19 cellular contexts compared by ENCODE assay signal in the genomic region with DNA sequence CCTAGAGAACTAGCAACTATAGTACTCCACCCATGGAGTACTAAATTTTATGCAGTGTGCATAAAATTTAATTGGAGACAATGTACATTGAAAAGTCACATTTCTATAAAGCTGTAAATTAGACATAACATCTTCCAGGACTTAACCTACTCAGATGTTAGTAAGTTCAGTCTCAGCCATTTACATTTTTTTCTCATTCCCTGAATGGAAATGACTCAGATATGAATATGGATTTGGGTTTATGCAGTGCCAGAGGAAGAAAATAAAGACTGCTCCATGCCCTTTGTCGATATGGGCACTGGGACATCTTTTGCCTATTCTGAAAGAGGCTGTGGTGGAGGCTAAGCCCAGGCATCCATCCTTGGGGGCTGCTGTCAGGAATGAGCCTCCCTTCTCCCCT.
A peak's percentile ranks its signal among the peaks of the same experiment; 100 is the strongest.
DNase-seq lines count a peak whose midpoint lies in the region; ATAC-seq and TF ChIP-seq lines count a peak whose summit lies in the region.
"Had no signal": no experiment of that assay in that cellular context is flagged by ENCODE, and none has a peak within 500 bp of the region (broad histone marks: within the 10 kb centered on the region; RNA-seq: fewer than 3 reads in every experiment).

No MANE protein-coding gene starts in this region.

- no peaks in the 10 kb centered on the region for H3K27me3 ChIP-seq in GM23338 (ENCODE audit: insufficient read depth)
- no peaks in the 10 kb centered on the region for H3K27me3 ChIP-seq in PC-3 (ENCODE audit: low read length)
- H3K27me3 ChIP-seq: BLaER1 had no signal

- H3F3A ChIP-seq in GM23338 (replicated peaks; ENCODE audit: low read depth) (no peaks in the 10 kb centered on the region), PC-3 (ENCODE audit: low read length, unreplicated experiment) (no peaks in the 10 kb centered on the region)

- no peaks in the 10 kb centered on the region for H3K27me3 Mint-ChIP-seq in GM23338 (ENCODE audit: insufficient read depth, low read depth, poor library complexity)
- H3K27me3 Mint-ChIP-seq: CD4-positive, alpha-beta memory T cell; IgD-negative memory B cell had no signal

- no peaks in the 10 kb centered on the region for H3K9me2 ChIP-seq in GM23338 (ENCODE audit: insufficient read depth)
- H3K9me2 ChIP-seq in PC-3 (replicated peaks; ENCODE audit: low read length): no peaks in the 10 kb centered on the region

- CTCF ChIA-PET in PC-3 (lab: Charles Lee): no interaction called here

- H3K4me3 ChIP-seq in GM23338 (no peak overlapping the region), PC-3 (ENCODE audit: low read length) (no peak overlapping the region), fibroblast of mammary gland (ENCODE audit: control insufficient read depth, low read depth, low read length) (no peak overlapping the region)
- H3K4me3 ChIP-seq: BLaER1 had no signal

- no peaks in the 10 kb centered on the region for H3K36me3 ChIP-seq in GM23338 (ENCODE audit: insufficient read depth)
- no peaks in the 10 kb centered on the region for H3K36me3 ChIP-seq in PC-3 (ENCODE audit: low read depth, low read length)
- H3K36me3 ChIP-seq: BLaER1 had no signal

- H3K4me2 ChIP-seq in GM23338 (no peak overlapping the region), PC-3 (ENCODE audit: low read length) (0 out of 2 replicates have a peak overlapping the region, but pooled peaks have one; percentile 0)
- H3K4me2 ChIP-seq: BLaER1 had no signal

- H3K4me3 Mint-ChIP-seq in GM23338: no peak overlapping the region
- H3K4me3 Mint-ChIP-seq: CD14-positive monocyte; CD4-positive, alpha-beta memory T cell; HFFc6; IgD-negative memory B cell had no signal

- no peaks in the 10 kb centered on the region for H3K4me1 ChIP-seq in GM23338 (ENCODE audit: insufficient read depth)
- H3K4me1 ChIP-seq in PC-3 (ENCODE audit: insufficient read depth, low read length): peaks cover 27% of the 10 kb centered on the region
- H3K4me1 ChIP-seq: BLaER1 had no signal

- ATAC-seq in GM23338 (no peak), PC-3 (peak; percentile 21), HG02981 (IDR thresholded peaks at IDR 0.05; ENCODE audit: unreplicated experiment) (no peak)
- ATAC-seq: HCT116 had no signal

- intact Hi-C loops in PC-3 (cut with micrococcal nuclease): loop anchor here (10.0 kb wide), 1 partner anchor 724 kb away; no protein-coding TSS in a partner anchor

- H3K36me3 Mint-ChIP-seq in GM23338 (ENCODE audit: low read depth): no peaks in the 10 kb centered on the region
- H3K36me3 Mint-ChIP-seq: CD14-positive monocyte; CD4-positive, alpha-beta memory T cell; IgD-negative memory B cell had no signal

- H2AFZ ChIP-seq in GM23338 (0 out of 2 replicates have a peak overlapping the region, but pooled peaks have one; percentile 69), PC-3 (ENCODE audit: low read length) (peak overlapping the region; percentile 10)

- POLR2A ChIA-PET in PC-3 (lab: Charles Lee; ENCODE audit: unreplicated experiment): no interaction called here

- H3K4me1 Mint-ChIP-seq in GM23338: no peaks in the 10 kb centered on the region
- H3K4me1 Mint-ChIP-seq: CD14-positive monocyte; CD4-positive, alpha-beta memory T cell; IgD-negative memory B cell had no signal

- no peaks in the 10 kb centered on the region for H3K79me2 ChIP-seq in GM23338 (replicated peaks; ENCODE audit: insufficient read depth)
- H3K79me2 ChIP-seq in PC-3 (ENCODE audit: low read length): no peaks in the 10 kb centered on the region

- H3K27ac ChIP-seq in GM23338 (ENCODE audit: low read depth) (no peak overlapping the region), PC-3 (ENCODE audit: low read length) (peak overlapping the region; percentile 32)
- H3K27ac ChIP-seq: BLaER1 had no signal

- H3K27ac Mint-ChIP-seq in GM23338: no peak overlapping the region
- H3K27ac Mint-ChIP-seq: CD14-positive monocyte; CD4-positive, alpha-beta memory T cell; HFFc6 had no signal

- BruUV-seq in PC-3 (replicated peaks; lab: Mats Ljungman, UMichigan): no TSS peak

- TF ChIP-seq CTCF in GM23338 (conservative IDR thresholded peaks at IDR 0.05; ENCODE audit: low read depth in 2 of 2) (no peak), PC-3 (conservative IDR thresholded peaks at IDR 0.05; ENCODE audit: low read depth, low read length) (no peak), fibroblast of mammary gland (conservative IDR thresholded peaks at IDR 0.05; ENCODE audit: control insufficient read depth, insufficient read depth, low read depth, low read length) (no peak)

- no peaks in the 10 kb centered on the region for H4K20me1 ChIP-seq in GM23338 (replicated peaks; ENCODE audit: insufficient read depth)
- no peaks in the 10 kb centered on the region for H4K20me1 ChIP-seq in PC-3 (ENCODE audit: low read length)
- H4K20me1 ChIP-seq: BLaER1 had no signal

- H3K9me3 Mint-ChIP-seq in GM23338: no peaks in the 10 kb centered on the region

- H3K9ac ChIP-seq in PC-3 (ENCODE audit: low read length): peak overlapping the region; percentile 5; the same call in 1 of the 2 replicates
- H3K9ac ChIP-seq: BLaER1 had no signal

- peak; percentile 7 for DNase-seq in ELR (ENCODE audit: low read depth)
- no peak for DNase-seq in GM23338 (ENCODE audit: low spot score)
- DNase-seq in PC-3: peak; percentile 57
- peak; percentile 2 for DNase-seq in fibroblast of mammary gland (ENCODE audit: low read depth)
- no peak for DNase-seq in NCI-H1694 treated with DMSO at 0.1 percent for 48 hours (lab: John Stamatoyannopoulos, UW)
- no peak for DNase-seq in DMS79 (lab: John Stamatoyannopoulos, UW)
- DNase-seq in stimulated activated CD4-positive, alpha-beta T cell treated with anti-CD3 and anti-CD28 coated beads, Interleukin-2, amount 100 ng/mL, for 48 hours: no peak
- DNase-seq: AML-193; CD4-positive, alpha-beta memory T cell; DND-41; EL; HFFc6; Karpas-422; KBM-7 had no signal

- peaks cover 6% of the 10 kb centered on the region; the same call in 1 of the 2 replicates for H3K9me3 ChIP-seq in PC-3 (ENCODE audit: low read length)
- H3K9me3 ChIP-seq: BLaER1 had no signal

TF ChIP-seq in GM23338, 12 proteins besides CTCF, POLR2A, EP300 and RAD21 (continues in another document):
- TF ChIP-seq STAT1 (IDR thresholded peaks at IDR 0.05; ENCODE audit: unreplicated experiment): no peak
- no peak for TF ChIP-seq ZNF114 (CRISPR knock-in tag; IDR thresholded peaks at IDR 0.05)
- TF ChIP-seq EZH2phosphoT487 (IDR thresholded peaks at IDR 0.05; ENCODE audit: unreplicated experiment): no peak
- TF ChIP-seq NANOG (IDR thresholded peaks at IDR 0.05; ENCODE audit: borderline replicate concordance): no peak
- TF ChIP-seq ETS1 (IDR thresholded peaks at IDR 0.05): no peak
- TF ChIP-seq JUNB (IDR thresholded peaks at IDR 0.05; ENCODE audit: unreplicated experiment): no peak
- TF ChIP-seq POLR2AphosphoS5 (IDR thresholded peaks at IDR 0.05; ENCODE audit: low read depth): no peak
- no peak for TF ChIP-seq CREB1 (CRISPR knock-in tag; IDR thresholded peaks at IDR 0.05; ENCODE audit: low read depth)

Comparison
In these comparisons a context has a peak if more than half of its experiments do, and no peak if none do; other contexts are left out.
1. DNase-seq: peak in ELR (single experiment), PC-3 (single experiment) and fibroblast of mammary gland (single experiment); none in GM23338 (single experiment), NCI-H1694 treated with DMSO at 0.1 percent for 48 hours (single experiment), DMS79 (single experiment) and stimulated activated CD4-positive, alpha-beta T cell treated with anti-CD3 and anti-CD28 coated beads, Interleukin-2, amount 100 ng/mL, for 48 hours (0 of 2).